In genomic region chr16:85900031-85900792, GRCh38 we compare ENCODE assay signal across 1 cellular context.
TF ChIP-seq lines count a peak whose summit lies in the region.

No MANE protein-coding gene starts in this region.

TF ChIP-seq in GM12878, 131 proteins besides CTCF, POLR2A, EP300 and RAD21 (continued from another document):
- 0 out of 2 replicates have a peak, but pooled peaks have one; percentile 35 for TF ChIP-seq ZNF687 (IDR thresholded peaks at IDR 0.05)
